15 cellular contexts compared by ENCODE assay signal in genomic region chr9:113536166-113536482, GRCh38.
DNase-seq lines count a peak whose midpoint lies in the region; ATAC-seq, FAIRE-seq and TF ChIP-seq lines count a peak whose summit lies in the region.
"Had no signal": no experiment of that assay in that cellular context is flagged by ENCODE, and none has a peak within 500 bp of the region (broad histone marks: within the 10 kb centered on the region; RNA-seq: fewer than 3 reads in every experiment).

No MANE protein-coding gene starts in this region.

- no peaks in the 10 kb centered on the region for H4K20me1 ChIP-seq in BLaER1 treated with 17β-estradiol and CSF1 and Interleukin-3, amounts not matched to agents 10 nM and 100 nM
- H4K20me1 ChIP-seq in astrocyte (ENCODE audit: insufficient read depth, low read length) (no peaks in the 10 kb centered on the region), PC-3 (ENCODE audit: low read length) (no peaks in the 10 kb centered on the region)

- H2AFZ ChIP-seq in astrocyte (ENCODE audit: low read depth, low read length) (peak overlapping the region; percentile 64), PC-3 (ENCODE audit: low read length) (no peak overlapping the region)

- H3K4me1 Mint-ChIP-seq in astrocyte (ENCODE audit: low read depth, unreplicated experiment): peaks cover 18% of the 10 kb centered on the region
- H3K4me1 Mint-ChIP-seq in T-helper 2 cell treated with Interferon-gamma antibody and Interleukin-4, amounts not matched to agents 5 μg/mL and 100 μg/mL, for 36 hours (ENCODE audit: low read depth): no peaks in the 10 kb centered on the region

- H3K79me2 ChIP-seq in astrocyte (ENCODE audit: insufficient read depth, low read length) (no peaks in the 10 kb centered on the region), PC-3 (ENCODE audit: low read length) (no peaks in the 10 kb centered on the region)

- no peaks in the 10 kb centered on the region for H3K9me3 Mint-ChIP-seq in astrocyte (ENCODE audit: unreplicated experiment)
- no peaks in the 10 kb centered on the region for H3K9me3 Mint-ChIP-seq in T-helper 2 cell treated with Interferon-gamma antibody and Interleukin-4, amounts not matched to agents 5 μg/mL and 100 μg/mL, for 36 hours

- CTCF ChIA-PET in PC-3 (lab: Charles Lee): no interaction called here

- H3K27me3 ChIP-seq in BLaER1 treated with 17β-estradiol and CSF1 and Interleukin-3, amounts not matched to agents 10 nM and 100 nM: no peaks in the 10 kb centered on the region
- H3K27me3 ChIP-seq in astrocyte (ENCODE audit: insufficient read depth, low read length): no peaks in the 10 kb centered on the region
- H3K27me3 ChIP-seq in right atrium auricular region: no peaks in the 10 kb centered on the region
- H3K27me3 ChIP-seq in PC-3 (ENCODE audit: low read length): no peaks in the 10 kb centered on the region
- H3K27me3 ChIP-seq: upper lobe of left lung had no signal

- H3K4me3 ChIP-seq in BLaER1 treated with 17β-estradiol and CSF1 and Interleukin-3, amounts not matched to agents 10 nM and 100 nM: no peak overlapping the region
- H3K4me3 ChIP-seq in astrocyte (ENCODE audit: insufficient read depth, low read depth, low read length) (no peak overlapping the region), right atrium auricular region (no peak overlapping the region), PC-3 (ENCODE audit: low read length) (no peak overlapping the region)
- H3K4me3 ChIP-seq: upper lobe of left lung had no signal

- no TSS peak for BruUV-seq in PC-3 (replicated peaks; lab: Mats Ljungman, UMichigan)

- peaks cover 5% of the 10 kb centered on the region for H3K36me3 Mint-ChIP-seq in astrocyte (ENCODE audit: low read depth, unreplicated experiment)
- peaks cover 24% of the 10 kb centered on the region for H3K36me3 Mint-ChIP-seq in T-helper 2 cell treated with Interferon-gamma antibody and Interleukin-4, amounts not matched to agents 5 μg/mL and 100 μg/mL, for 36 hours (ENCODE audit: low read depth)

- peak overlapping the region in 8 of 11 experiments; percentile 8 to 56 (median 22); a peak in 10 of 22 replicates for H3K27ac ChIP-seq in BLaER1 treated with 17β-estradiol and CSF1 and Interleukin-3, amounts not matched to agents 10 nM and 100 nM
- H3K27ac ChIP-seq in astrocyte (ENCODE audit: low read depth, low read length) (no peak overlapping the region), right atrium auricular region (peak overlapping the region; percentile 79 to 83), PC-3 (ENCODE audit: low read length) (no peak overlapping the region)

- no peak overlapping the region for H3K27ac Mint-ChIP-seq in astrocyte (ENCODE audit: unreplicated experiment)
- no peak overlapping the region for H3K27ac Mint-ChIP-seq in T-helper 2 cell treated with Interferon-gamma antibody and Interleukin-4, amounts not matched to agents 5 μg/mL and 100 μg/mL, for 36 hours

- H3K4me2 ChIP-seq in BLaER1 treated with 17β-estradiol and CSF1 and Interleukin-3, amounts not matched to agents 10 nM and 100 nM: peak overlapping the region; percentile 57 to 81 (median 68)
- no peak overlapping the region for H3K4me2 ChIP-seq in astrocyte (ENCODE audit: low read length)
- H3K4me2 ChIP-seq in PC-3 (ENCODE audit: low read length): no peak overlapping the region

- H3K9me2 ChIP-seq in PC-3 (replicated peaks; ENCODE audit: low read length): no peaks in the 10 kb centered on the region

- TF ChIP-seq CTCF in astrocyte (IDR thresholded peaks at IDR 0.05; ENCODE audit: insufficient read depth, low read depth, low read length) (no peak), right atrium auricular region (IDR thresholded peaks at IDR 0.05) (no peak), PC-3 (conservative IDR thresholded peaks at IDR 0.05; ENCODE audit: low read depth, low read length) (no peak)

- FAIRE-seq in astrocyte (lab: Jason Lieb, UNC): no peak
- FAIRE-seq: small intestine had no signal

- peaks cover 23% of the 10 kb centered on the region for H3K27me3 Mint-ChIP-seq in astrocyte (ENCODE audit: low read depth, unreplicated experiment)
- no peaks in the 10 kb centered on the region for H3K27me3 Mint-ChIP-seq in T-helper 2 cell treated with Interferon-gamma antibody and Interleukin-4, amounts not matched to agents 5 μg/mL and 100 μg/mL, for 36 hours (ENCODE audit: low read depth)

- intact Hi-C loops in PC-3 (cut with micrococcal nuclease): no loop called here

- H3K36me3 ChIP-seq in BLaER1 treated with 17β-estradiol and CSF1 and Interleukin-3, amounts not matched to agents 10 nM and 100 nM: no peaks in the 10 kb centered on the region
- H3K36me3 ChIP-seq in astrocyte (ENCODE audit: insufficient read depth, low read length) (no peaks in the 10 kb centered on the region), right atrium auricular region (peaks cover 43% of the 10 kb centered on the region), PC-3 (ENCODE audit: low read depth, low read length) (no peaks in the 10 kb centered on the region)

- no peaks in the 10 kb centered on the region for H3K9me3 ChIP-seq in BLaER1 treated with 17β-estradiol and CSF1 and Interleukin-3, amounts not matched to agents 10 nM and 100 nM (replicated peaks in 1 of 11)
- no peaks in the 10 kb centered on the region for H3K9me3 ChIP-seq in astrocyte (ENCODE audit: insufficient read depth, low read depth, low read length)
- H3K9me3 ChIP-seq in right atrium auricular region: no peaks in the 10 kb centered on the region
- H3K9me3 ChIP-seq in PC-3 (ENCODE audit: low read length): no peaks in the 10 kb centered on the region
- H3K9me3 ChIP-seq: upper lobe of left lung had no signal

- H3K4me3 Mint-ChIP-seq in astrocyte (ENCODE audit: unreplicated experiment): no peak overlapping the region
- H3K4me3 Mint-ChIP-seq in T-helper 2 cell treated with Interferon-gamma antibody and Interleukin-4, amounts not matched to agents 5 μg/mL and 100 μg/mL, for 36 hours: no peak overlapping the region

- POLR2A ChIA-PET in PC-3 (lab: Charles Lee; ENCODE audit: unreplicated experiment): no interaction called here

- H3K4me1 ChIP-seq in BLaER1 treated with 17β-estradiol and CSF1 and Interleukin-3, amounts not matched to agents 10 nM and 100 nM: peaks cover 31 to 42% (median 35%) of the 10 kb centered on the region in 10 experiments
- H3K4me1 ChIP-seq in astrocyte (ENCODE audit: insufficient read depth, low read length): no peaks in the 10 kb centered on the region
- H3K4me1 ChIP-seq in right atrium auricular region: peaks cover 0 to 69% of the 10 kb centered on the region in 2 donors
- no peaks in the 10 kb centered on the region for H3K4me1 ChIP-seq in PC-3 (ENCODE audit: insufficient read depth, low read length)

- H3K9ac ChIP-seq in BLaER1 treated with 17β-estradiol and CSF1 and Interleukin-3, amounts not matched to agents 10 nM and 100 nM: peak overlapping the region in 7 of 11 experiments; percentile 1 to 47 (median 27); a peak in 8 of 22 replicates
- H3K9ac ChIP-seq in astrocyte (ENCODE audit: low read length): no peak overlapping the region
- no peak overlapping the region for H3K9ac ChIP-seq in PC-3 (ENCODE audit: low read length)

- no peaks in the 10 kb centered on the region for H3F3A ChIP-seq in PC-3 (ENCODE audit: low read length, unreplicated experiment)

- ATAC-seq in PC-3: no peak

- no peak for DNase-seq in astrocyte (ENCODE audit: low read depth)
- no peak for DNase-seq in right atrium auricular region (ENCODE audit: low spot score)
- peak; percentile 98 for DNase-seq in putamen (ENCODE audit: low spot score)
- DNase-seq in iPS-NIHi7 (ENCODE audit: extremely low spot score): no peak
- DNase-seq in PC-3: no peak
- no peak for DNase-seq in T-helper 2 cell treated with Interferon-gamma antibody and Interleukin-4, amounts not matched to agents 5 μg/mL and 100 μg/mL, for 36 hours (ENCODE audit: low spot score)
- no peak for DNase-seq in hippocampal formation (lab: John Stamatoyannopoulos, UW)
- DNase-seq: activated T-cell treated with anti-CD3 and anti-CD28 coated beads for 4 hours, Kasumi-1, NCI-H1694 treated with DMSO at 0.1 percent for 48 hours, NCI-H774, SIG-M5, small intestine, upper lobe of left lung had no signal

Comparison
In these comparisons a context has a peak if more than half of its experiments do, and no peak if none do; other contexts are left out.
1. H3K27ac ChIP-seq: peak in BLaER1 treated with 17β-estradiol and CSF1 and Interleukin-3, amounts not matched to agents 10 nM and 100 nM (8 of 11) and right atrium auricular region (2 of 2); none in astrocyte (single experiment) and PC-3 (single experiment).
2. H3K4me2 ChIP-seq: peak in BLaER1 treated with 17β-estradiol and CSF1 and Interleukin-3, amounts not matched to agents 10 nM and 100 nM (11 of 11); none in astrocyte (single experiment) and PC-3 (single experiment).
3. H3K9ac ChIP-seq: peak in BLaER1 treated with 17β-estradiol and CSF1 and Interleukin-3, amounts not matched to agents 10 nM and 100 nM (7 of 11); none in astrocyte (single experiment) and PC-3 (single experiment).